Comparison of ENCODE assay signal across 14 cellular contexts in the genomic region with DNA sequence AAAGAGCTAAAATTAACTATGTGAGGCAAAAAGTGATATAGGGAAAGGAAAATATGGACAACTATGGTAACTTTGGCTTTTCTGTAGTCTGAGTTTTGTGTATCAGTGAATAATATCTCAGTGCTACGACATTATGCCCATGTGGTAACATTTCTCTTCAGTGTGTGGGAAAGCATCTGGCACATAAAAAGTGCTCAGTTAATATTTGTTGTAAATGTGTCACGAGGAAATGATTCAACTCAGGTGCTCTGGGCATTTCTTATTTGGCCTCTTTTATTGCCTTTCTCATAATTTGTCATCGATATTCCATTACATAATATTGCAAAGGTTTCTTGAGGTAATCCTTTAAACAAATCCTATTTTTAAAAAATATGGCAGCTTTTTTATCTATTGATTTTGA. TPM values are rescaled to one million over a fixed set of nuclear protein-coding genes. Genes with fewer than 3 reads are reported as not detected.
DNase-seq lines count a peak whose midpoint lies in the region; ATAC-seq, FAIRE-seq and TF ChIP-seq lines count a peak whose summit lies in the region.
"Had no signal": no experiment of that assay in that cellular context is flagged by ENCODE, and none has a peak within 500 bp of the region (broad histone marks: within the 10 kb centered on the region; RNA-seq: fewer than 3 reads in every experiment).

No MANE protein-coding gene starts in this region.

- H3K4me1 Mint-ChIP-seq in natural killer cell: peaks cover 23 to 39% of the 10 kb centered on the region in 2 donors

- TF ChIP-seq POLR2A in GM12891 (IDR thresholded peaks at IDR 0.05; ENCODE audit: low read depth, low read length): no peak

- peaks cover under 1% of the 10 kb centered on the region for H3K36me3 Mint-ChIP-seq in natural killer cell

- CTCF ChIA-PET in OCI-LY7 (lab: Charles Lee; ENCODE audit: unreplicated experiment): no interaction called here

- H3K9ac ChIP-seq in smooth muscle cell (ENCODE audit: low read depth): no peak overlapping the region
- no peak overlapping the region for H3K9ac ChIP-seq in neuronal stem cell (ENCODE audit: low read depth, low read length, poor library complexity)

- no peaks in the 10 kb centered on the region for H3K9me3 Mint-ChIP-seq in natural killer cell
- H3K9me3 Mint-ChIP-seq: CD4-positive, alpha-beta memory T cell had no signal

- H3K4me2 ChIP-seq in OCI-LY7 (ENCODE audit: low read length): peak overlapping the region; percentile 65
- no peak overlapping the region for H3K4me2 ChIP-seq in smooth muscle cell
- no peak overlapping the region for H3K4me2 ChIP-seq in neuronal stem cell (ENCODE audit: insufficient read depth, low read length, poor library complexity, severe bottlenecking)

- no peak overlapping the region for H3K18ac ChIP-seq in neuronal stem cell (ENCODE audit: low read length)

- H2AK5ac ChIP-seq in neuronal stem cell (ENCODE audit: low read depth, low read length): no peak overlapping the region

- H3K27me3 Mint-ChIP-seq in natural killer cell (ENCODE audit: low read depth in 2 of 2): no peaks in the 10 kb centered on the region
- H3K27me3 Mint-ChIP-seq: CD4-positive, alpha-beta memory T cell had no signal

- POLR2A ChIA-PET in OCI-LY7 (lab: Charles Lee): interaction anchor here (3.5 to 6.3 kb wide), 2 partner anchors 10 to 17 kb away, joined by 15 to 52 read pairs; partner anchors contain the start of genes OFD1 and TRAPPC2

- intact Hi-C loops in OCI-LY7 (cut with micrococcal nuclease; ENCODE audit: unreplicated experiment): loop anchor here (10.0 kb wide), 2 partner anchors 247 to 1123 kb away; partner anchors contain the start of genes FANCB and MOSPD2
- intact Hi-C loops in natural killer cell (cut with micrococcal nuclease): no loop called here

- H3K4ac ChIP-seq in neuronal stem cell (ENCODE audit: low read length): no peak overlapping the region

- H3K9me3 ChIP-seq in OCI-LY7 (ENCODE audit: low read length) (no peaks in the 10 kb centered on the region), smooth muscle cell (replicated peaks; ENCODE audit: low read depth) (no peaks in the 10 kb centered on the region), neuronal stem cell (replicated peaks in 1 of 2; ENCODE audit: control insufficient read depth in 2 of 2, insufficient read depth in 1 of 2, low read depth in 1 of 2, low read length in 2 of 2) (no peaks in the 10 kb centered on the region)

- no peak overlapping the region for H3K4me3 Mint-ChIP-seq in natural killer cell
- H3K4me3 Mint-ChIP-seq: CD4-positive, alpha-beta memory T cell had no signal

- BruUV-seq in OCI-LY7 (replicated peaks; lab: Mats Ljungman, UMichigan): no TSS peak

- H3K36me3 ChIP-seq in OCI-LY7 (ENCODE audit: insufficient read depth, low read length) (peaks cover 95% of the 10 kb centered on the region), bronchial epithelial cell (ENCODE audit: control insufficient read depth, insufficient read depth, low read length) (peaks cover 4% of the 10 kb centered on the region), smooth muscle cell (ENCODE audit: low read depth) (no peaks in the 10 kb centered on the region), neuronal stem cell (replicated peaks in 1 of 2; ENCODE audit: control insufficient read depth in 2 of 2, insufficient read depth in 2 of 2, low read length in 2 of 2) (peaks cover 6 to 77% of the 10 kb centered on the region in 2 donors)

- H3K14ac ChIP-seq in neuronal stem cell (ENCODE audit: low read length): no peak overlapping the region

- no peak overlapping the region for H2BK5ac ChIP-seq in neuronal stem cell (ENCODE audit: low read length)

- peak; percentile 85 for FAIRE-seq in GM12891 (lab: Jason Lieb, UNC)
- FAIRE-seq in bronchial epithelial cell (lab: Jason Lieb, UNC): no peak

- no peaks in the 10 kb centered on the region for H3K79me1 ChIP-seq in neuronal stem cell (ENCODE audit: low read depth, low read length)

- H3K27ac Mint-ChIP-seq in natural killer cell: peak overlapping the region; percentile 59 to 68

- H3K4me1 ChIP-seq in OCI-LY7 (ENCODE audit: insufficient read depth, low read length, poor library complexity, severe bottlenecking) (peaks cover 70% of the 10 kb centered on the region), smooth muscle cell (ENCODE audit: low read depth) (no peaks in the 10 kb centered on the region), neuronal stem cell (ENCODE audit: control insufficient read depth in 2 of 2, insufficient read depth in 1 of 2, low read depth in 1 of 2, low read length in 2 of 2) (no peaks in the 10 kb centered on the region)

- no peaks in the 10 kb centered on the region for H4K20me1 ChIP-seq in OCI-LY7 (ENCODE audit: insufficient read depth, low read length)
- H4K20me1 ChIP-seq in smooth muscle cell (ENCODE audit: low read depth): no peaks in the 10 kb centered on the region

- no peaks in the 10 kb centered on the region for H3K9me2 ChIP-seq in OCI-LY7 (ENCODE audit: insufficient read depth, low read length)

- TF ChIP-seq CTCF in OCI-LY7 (conservative IDR thresholded peaks at IDR 0.05; ENCODE audit: low read length) (no peak), bronchial epithelial cell (IDR thresholded peaks at IDR 0.05; ENCODE audit: insufficient read depth, low read length, severe bottlenecking) (no peak), natural killer cell (IDR thresholded peaks at IDR 0.05) (no peak), smooth muscle cell (IDR thresholded peaks at IDR 0.05; ENCODE audit: borderline replicate concordance, insufficient read depth, poor library complexity, severe bottlenecking) (no peak), GM13976 (IDR thresholded peaks at IDR 0.05; ENCODE audit: borderline replicate concordance, control extremely low read depth, extremely low read depth, insufficient read depth, missing control alignments) (no peak)

- H3K4me3 ChIP-seq in OCI-LY7 (ENCODE audit: low read depth, low read length, poor library complexity, severe bottlenecking) (no peak overlapping the region), bronchial epithelial cell (ENCODE audit: low read depth, low read length) (no peak overlapping the region), smooth muscle cell (no peak overlapping the region), neuronal stem cell (ENCODE audit: low read length in 2 of 2) (no peak overlapping the region)
- H3K4me3 ChIP-seq: SK-N-MC had no signal

- 70% methylated on average over 3 of the region's 3 CpGs for WGBS in smooth muscle cell (ENCODE audit: low lambda C conversion rate)
- WGBS in neuronal stem cell (ENCODE audit: extremely low coverage in 2 of 2, insufficient read length in 2 of 2, insufficient replicate concordance in 1 of 2), 2 donors: no CpG with 5 or more reads among the region's 3 CpGs

- peaks cover 38% of the 10 kb centered on the region; the same call in 1 of the 2 replicates for H3K79me2 ChIP-seq in OCI-LY7 (ENCODE audit: insufficient read depth, low read depth, low read length)
- H3K79me2 ChIP-seq in smooth muscle cell (ENCODE audit: low read depth): no peaks in the 10 kb centered on the region

- H2BK12ac ChIP-seq in neuronal stem cell (ENCODE audit: low read length): no peak overlapping the region

- no peaks in the 10 kb centered on the region for H3F3A ChIP-seq in smooth muscle cell (ENCODE audit: low read depth)

- no peak overlapping the region for H2BK15ac ChIP-seq in neuronal stem cell (ENCODE audit: low read length)

- no peak overlapping the region for H2AFZ ChIP-seq in OCI-LY7 (ENCODE audit: low read length)
- no peak overlapping the region for H2AFZ ChIP-seq in smooth muscle cell (ENCODE audit: low read depth)
- no peak overlapping the region for H2AFZ ChIP-seq in neuronal stem cell (ENCODE audit: low read length)

- ATAC-seq in natural killer cell: no peak
- ATAC-seq in HG03565 (IDR thresholded peaks at IDR 0.05; ENCODE audit: unreplicated experiment): no peak

- DNase-seq in GM12891 (ENCODE audit: insufficient read length, low spot score): no peak
- no peak for DNase-seq in OCI-LY7 (ENCODE audit: low spot score)
- peak; percentile 71 for DNase-seq in bronchial epithelial cell (ENCODE audit: low read depth)
- DNase-seq in natural killer cell: no peak
- no peak for DNase-seq in smooth muscle cell (lab: John Stamatoyannopoulos, UW; ENCODE audit: unreplicated experiment)
- DNase-seq in neuronal stem cell (ENCODE audit: low spot score): no peak
- DNase-seq in GM13976 (ENCODE audit: low spot score): no peak
- DNase-seq: CD4-positive, alpha-beta memory T cell; DMS79; NCI-H1417; NCI-H1930; NCI-H510A treated with DMSO at 0.1 percent for 48 hours had no signal

- no peak overlapping the region for H3K23ac ChIP-seq in neuronal stem cell (ENCODE audit: low read depth, low read length, poor library complexity)

- H4K91ac ChIP-seq in neuronal stem cell (ENCODE audit: low read depth, low read length, poor library complexity): no peak overlapping the region

- H4K8ac ChIP-seq in neuronal stem cell (ENCODE audit: low read depth, low read length): no peak overlapping the region

- H3K27me3 ChIP-seq in bronchial epithelial cell (ENCODE audit: control insufficient read depth, insufficient read depth, low read length) (no peaks in the 10 kb centered on the region), smooth muscle cell (ENCODE audit: low read depth) (no peaks in the 10 kb centered on the region), neuronal stem cell (ENCODE audit: control insufficient read depth in 3 of 3, insufficient read depth in 3 of 3, low read depth in 1 of 3, low read length in 3 of 3) (no peaks in the 10 kb centered on the region)

- in situ Hi-C loops in GM13976 (cut with MboI; ENCODE audit: low sequenced_read_pairs, unreplicated experiment): no loop called here

- H2BK120ac ChIP-seq in neuronal stem cell (ENCODE audit: low read depth, low read length): no peak overlapping the region

- H3K27ac ChIP-seq in OCI-LY7 (ENCODE audit: low read depth, low read length, poor library complexity, severe bottlenecking) (peak overlapping the region; percentile 87), smooth muscle cell (ENCODE audit: low read depth) (no peak overlapping the region), neuronal stem cell (replicated peaks; ENCODE audit: low read length) (no peak overlapping the region)
- H3K27ac ChIP-seq: SK-N-MC had no signal

RNA-seq across cellular contexts. Expression of gene OFD1, which starts 17.6 kb away (rescaled TPM):
- 15.8 TPM for polyA plus RNA-seq in GM12891 (2012; ENCODE audit: low read depth, missing spikeins)
- total RNA-seq in OCI-LY7 (2014; rRNA removed; shearing (Covaris generic)): 60.7 and 71.0 TPM in 2 replicates
- total RNA-seq in OCI-LY7 (2022) (64.7 and 69.8 TPM in 2 replicates), bronchial epithelial cell (13.4 and 26.0 TPM in 2 replicates), natural killer cell (10 to 100 TPM; 62.8 to 77.6 (median 74.9) TPM), smooth muscle cell (14.4 and 17.6 TPM in 2 replicates)
- polyA plus RNA-seq in smooth muscle cell: 12.5 and 23.0 TPM in 2 replicates
- polyA plus RNA-seq in neuronal stem cell (2013, experiment 1 of 2): 21.9 TPM
- polyA plus RNA-seq in neuronal stem cell (2013, experiment 2 of 2): 24.0 TPM

RNA-seq across cellular contexts. Expression of gene TRAPPC2, which starts 17.7 kb away (rescaled TPM):
- polyA plus RNA-seq in GM12891 (2012; ENCODE audit: low read depth, missing spikeins): 7.8 TPM
- total RNA-seq in OCI-LY7 (2014; rRNA removed; shearing (Covaris generic)): 16.4 and 22.2 TPM in 2 replicates
- total RNA-seq in OCI-LY7 (2022): 27.0 and 32.3 TPM in 2 replicates
- total RNA-seq in bronchial epithelial cell: 14.1 and 17.9 TPM in 2 replicates
- total RNA-seq in natural killer cell: 10 to 100 TPM; 24.2 to 63.3 (median 42.4) TPM
- total RNA-seq in smooth muscle cell: 7.6 and 9.5 TPM in 2 replicates
- polyA plus RNA-seq in smooth muscle cell: 6.1 and 9.4 TPM in 2 replicates
- 8.2 TPM for polyA plus RNA-seq in neuronal stem cell (2013, experiment 1 of 2)
- polyA plus RNA-seq in neuronal stem cell (2013, experiment 2 of 2): 9.0 TPM
